Comparison of ENCODE assay signal across 11 cellular contexts in genomic region chr9:77598510-77598909, GRCh38. TPM values are rescaled to one million over a fixed set of nuclear protein-coding genes. Genes with fewer than 3 reads are reported as not detected.
DNase-seq lines count a peak whose midpoint lies in the region; ATAC-seq, FAIRE-seq and TF ChIP-seq lines count a peak whose summit lies in the region.
"Had no signal": no experiment of that assay in that cellular context is flagged by ENCODE, and none has a peak within 500 bp of the region (broad histone marks: within the 10 kb centered on the region; RNA-seq: fewer than 3 reads in every experiment).

No MANE protein-coding gene starts in this region.

- H3K27me3 ChIP-seq in breast epithelium: no peaks in the 10 kb centered on the region
- no peaks in the 10 kb centered on the region for H3K27me3 ChIP-seq in astrocyte (ENCODE audit: insufficient read depth, low read length)
- H3K27me3 ChIP-seq in uterus: no peaks in the 10 kb centered on the region

- no TSS peak for BruUV-seq in MCF 10A (replicated peaks; lab: Mats Ljungman, UMichigan)

- H3K27ac ChIP-seq in breast epithelium: peak overlapping the region in 1 of 2 donors; percentile 45
- no peak overlapping the region for H3K27ac ChIP-seq in astrocyte (ENCODE audit: low read depth, low read length)
- H3K27ac ChIP-seq in uterus: peak overlapping the region; percentile 52 to 70
- H3K27ac ChIP-seq: HL-60 had no signal

- no peaks in the 10 kb centered on the region for H3K9me3 ChIP-seq in breast epithelium
- no peaks in the 10 kb centered on the region for H3K9me3 ChIP-seq in astrocyte (ENCODE audit: insufficient read depth, low read depth, low read length)
- H3K9me3 ChIP-seq in uterus: no peaks in the 10 kb centered on the region

- H3K4me2 ChIP-seq in astrocyte (ENCODE audit: low read length): no peak overlapping the region

- H3K27ac Mint-ChIP-seq in MCF 10A (ENCODE audit: low read depth, unreplicated experiment) (no peak overlapping the region), astrocyte (ENCODE audit: unreplicated experiment) (no peak overlapping the region)
- H3K27ac Mint-ChIP-seq: nephron progenitor cell had no signal

- H3K4me3 ChIP-seq in breast epithelium (no peak overlapping the region), astrocyte (ENCODE audit: insufficient read depth, low read depth, low read length) (no peak overlapping the region), uterus (no peak overlapping the region)

- TF ChIP-seq CTCF in MCF 10A (IDR thresholded peaks at IDR 0.05; ENCODE audit: unreplicated experiment) (no peak), breast epithelium (IDR thresholded peaks at IDR 0.05) (no peak), astrocyte (IDR thresholded peaks at IDR 0.05; ENCODE audit: insufficient read depth, low read depth, low read length) (no peak), uterus (IDR thresholded peaks at IDR 0.05) (no peak)

- no peaks in the 10 kb centered on the region for H4K20me1 ChIP-seq in astrocyte (ENCODE audit: insufficient read depth, low read length)

- TF ChIP-seq POLR2A in breast epithelium (IDR thresholded peaks at IDR 0.05) (no peak), uterus (IDR thresholded peaks at IDR 0.05) (no peak)

- intact Hi-C loops in MCF 10A (cut with micrococcal nuclease) (no loop called here), breast epithelium (cut with DNase I; ENCODE audit: low total_unique reads) (no loop called here), left colon (cut with DNase I, micrococcal nuclease) (no loop called here), uterus (cut with DNase I; ENCODE audit: low total_unique reads) (no loop called here)

- no peak overlapping the region for H3K9ac ChIP-seq in astrocyte (ENCODE audit: low read length)

- H2AFZ ChIP-seq in astrocyte (ENCODE audit: low read depth, low read length): no peak overlapping the region

- H3K4me3 Mint-ChIP-seq in MCF 10A (ENCODE audit: unreplicated experiment): no peak overlapping the region
- no peak overlapping the region for H3K4me3 Mint-ChIP-seq in astrocyte (ENCODE audit: unreplicated experiment)
- H3K4me3 Mint-ChIP-seq: nephron progenitor cell had no signal

- ATAC-seq in left colon (peak; percentile 34), GM21576 (IDR thresholded peaks at IDR 0.05; ENCODE audit: unreplicated experiment) (no peak), GM18868 (IDR thresholded peaks at IDR 0.05; ENCODE audit: unreplicated experiment) (no peak)

- H3K36me3 Mint-ChIP-seq in MCF 10A (ENCODE audit: insufficient read depth, unreplicated experiment) (no peaks in the 10 kb centered on the region), astrocyte (ENCODE audit: low read depth, unreplicated experiment) (no peaks in the 10 kb centered on the region)

- POLR2A ChIA-PET in MCF 10A (lab: Yijun Ruan, JAX): interaction anchor here (1.0 kb wide), 1 partner anchor 18 kb away, joined by 3 read pairs; no protein-coding TSS in a partner anchor

- H3K79me2 ChIP-seq in astrocyte (ENCODE audit: insufficient read depth, low read length): no peaks in the 10 kb centered on the region

- H3K4me1 Mint-ChIP-seq in MCF 10A (ENCODE audit: insufficient read depth, unreplicated experiment) (no peaks in the 10 kb centered on the region), astrocyte (ENCODE audit: low read depth, unreplicated experiment) (peaks cover 12% of the 10 kb centered on the region)

- H3K36me3 ChIP-seq in breast epithelium: no peaks in the 10 kb centered on the region
- H3K36me3 ChIP-seq in astrocyte (ENCODE audit: insufficient read depth, low read length): no peaks in the 10 kb centered on the region
- no peaks in the 10 kb centered on the region for H3K36me3 ChIP-seq in uterus

- H3K27me3 Mint-ChIP-seq in MCF 10A (ENCODE audit: insufficient read depth, unreplicated experiment) (no peaks in the 10 kb centered on the region), astrocyte (ENCODE audit: low read depth, unreplicated experiment) (peaks cover 3% of the 10 kb centered on the region)

- FAIRE-seq in astrocyte (lab: Jason Lieb, UNC): no peak

- CTCF ChIA-PET in MCF 10A (lab: Yijun Ruan, JAX): interaction anchor here (0.7 to 1.4 kb wide), 2 partner anchors 31 to 151 kb away, joined by 3 to 8 read pairs; no protein-coding TSS in a partner anchor

- H3K4me1 ChIP-seq in breast epithelium (no peaks in the 10 kb centered on the region), astrocyte (ENCODE audit: insufficient read depth, low read length) (no peaks in the 10 kb centered on the region), uterus (peaks cover 0 to 17% of the 10 kb centered on the region in 2 donors)

- H3K9me3 Mint-ChIP-seq in MCF 10A (ENCODE audit: unreplicated experiment) (no peaks in the 10 kb centered on the region), astrocyte (ENCODE audit: unreplicated experiment) (no peaks in the 10 kb centered on the region)
- H3K9me3 Mint-ChIP-seq: nephron progenitor cell had no signal

- DNase-seq in MCF 10A (ENCODE audit: unreplicated experiment) (peak; percentile 33), breast epithelium (ENCODE audit: low spot score in 2 of 2) (no peak), astrocyte (ENCODE audit: low read depth) (peak; percentile 65), left colon (no peak), uterus (peak; percentile 27 to 31), DMS153 (lab: John Stamatoyannopoulos, UW) (no peak)
- DNase-seq: NCI-H510A, nephron progenitor cell had no signal

RNA-seq across cellular contexts. Expression of gene GNA14, which starts 49.6 kb away (rescaled TPM):
- total RNA-seq in MCF 10A (2022): not detected in 2 replicates
- total RNA-seq in breast epithelium: 1 to 10 TPM; 1.8 to 2.9 (median 2.0) TPM
- 1.0 and 1.1 TPM in 2 replicates for total RNA-seq in astrocyte
- total RNA-seq in left colon: 10 to 100 TPM; 12.3 to 13.2 TPM
- total RNA-seq in uterus: 10 to 100 TPM; 11.3 to 23.6 (median 16.2) TPM

Comparison
In these comparisons a context has a peak if more than half of its experiments do, and no peak if none do; other contexts are left out.
1. DNase-seq: peak in MCF 10A (single experiment), astrocyte (single experiment) and uterus (2 of 2); none in breast epithelium (0 of 2), left colon (0 of 2) and DMS153 (single experiment).